In genomic region chr1:204992499-204992898, GRCh38 we compare ENCODE assay signal across 13 cellular contexts. TPM values are rescaled to one million over a fixed set of nuclear protein-coding genes. Genes with fewer than 3 reads are reported as not detected.
DNase-seq lines count a peak whose midpoint lies in the region; ATAC-seq, FAIRE-seq and TF ChIP-seq lines count a peak whose summit lies in the region.
"Had no signal": no experiment of that assay in that cellular context is flagged by ENCODE, and none has a peak within 500 bp of the region (broad histone marks: within the 10 kb centered on the region; RNA-seq: fewer than 3 reads in every experiment).

No MANE protein-coding gene starts in this region.

- TF ChIP-seq POLR2A in GM12878 (IDR thresholded peaks at IDR 0.05; ENCODE audit: low read depth, low read length) (no peak), transverse colon (IDR thresholded peaks at IDR 0.05) (no peak)

- TF ChIP-seq CTCF in GM12878 (IDR thresholded peaks at IDR 0.05 in 2 of 3, conservative IDR thresholded peaks at IDR 0.05 in 1 of 3; ENCODE audit: control insufficient read depth in 2 of 3, extremely low read depth in 1 of 3, insufficient read depth in 1 of 3, low read depth in 3 of 3, low read length in 3 of 3) (no peak), progenitor cell of endocrine pancreas (IDR thresholded peaks at IDR 0.05; ENCODE audit: unreplicated experiment) (no peak), transverse colon (IDR thresholded peaks at IDR 0.05) (no peak)

- no peaks in the 10 kb centered on the region for H4K20me1 ChIP-seq in GM12878 (ENCODE audit: control insufficient read depth, insufficient read depth)

- WGBS in GM12878 (ENCODE audit: insufficient coverage, insufficient replicate concordance, low lambda C conversion rate, missing lambda C conversion rate), result 13% methylated on average over 7 of the region's 7 CpGs
- 68% methylated on average over 7 of the region's 7 CpGs; no CpG with 5 or more reads in 1 of the 2 donors for WGBS in transverse colon (ENCODE audit: low coverage in 1 of 2), 2 donors

- TF ChIP-seq EP300 in GM12878 (IDR thresholded peaks at IDR 0.05; ENCODE audit: borderline replicate concordance in 1 of 2, control insufficient read depth in 1 of 2, low read depth in 2 of 2, low read length in 2 of 2), result no peak
- no peak for TF ChIP-seq EP300 in transverse colon (IDR thresholded peaks at IDR 0.05; ENCODE audit: low read depth)

- peak overlapping the region; percentile 52 for H2AFZ ChIP-seq in GM12878 (ENCODE audit: control insufficient read depth, low read depth, low read length)
- H2AFZ ChIP-seq: PC-9 had no signal

- DNase-seq in GF-D8 (lab: John Stamatoyannopoulos, UW), result peak; percentile 42
- DNase-seq in NOMO-1 treated with dmso at 0.1 percent for 144 hours (lab: John Stamatoyannopoulos, UW; ENCODE audit: unreplicated experiment), result peak; percentile 30
- no peak for DNase-seq in GM12878 (ENCODE audit: low read depth, low spot score)
- no peak for DNase-seq in progenitor cell of endocrine pancreas (ENCODE audit: low spot score, unreplicated experiment)
- DNase-seq in NCI-H748 treated with DMSO at 0.1 percent for 48 hours (lab: John Stamatoyannopoulos, UW), result no peak
- no peak for DNase-seq in NCI-H146 (lab: John Stamatoyannopoulos, UW)
- no peak for DNase-seq in transverse colon
- DNase-seq: DMS 273 treated with DMSO at 0.1 percent for 48 hours, PC-9, thyroid gland had no signal

- no peak overlapping the region for H3K9ac ChIP-seq in GM12878 (ENCODE audit: control insufficient read depth, insufficient read depth, low read length)

- BruUV-seq in GM12878 (replicated peaks; lab: Mats Ljungman, UMichigan), result no TSS peak

- peaks cover 44% of the 10 kb centered on the region for H3K27me3 Mint-ChIP-seq in progenitor cell of endocrine pancreas

- H3K4me1 Mint-ChIP-seq in progenitor cell of endocrine pancreas (ENCODE audit: low read depth), result peaks cover 11% of the 10 kb centered on the region

- H3K27me3 ChIP-seq in GM12878 (replicated peaks in 1 of 2; ENCODE audit: control insufficient read depth in 2 of 2, insufficient read depth in 2 of 2, low read length in 1 of 2), result peaks cover 0 to 4% of the 10 kb centered on the region in 2 experiments; a peak in 2 of 4 replicates
- no peaks in the 10 kb centered on the region for H3K27me3 ChIP-seq in transverse colon
- H3K27me3 ChIP-seq: thyroid gland had no signal

- no peaks in the 10 kb centered on the region for H3K79me2 ChIP-seq in GM12878 (ENCODE audit: control insufficient read depth, insufficient read depth, low read length)

- H3K9me3 Mint-ChIP-seq in progenitor cell of endocrine pancreas (ENCODE audit: low read depth), result no peaks in the 10 kb centered on the region
- H3K9me3 Mint-ChIP-seq: IgD-negative memory B cell had no signal

- H3K4me3 Mint-ChIP-seq in progenitor cell of endocrine pancreas (ENCODE audit: low read depth), result no peak overlapping the region

- no peak overlapping the region for H3K4me2 ChIP-seq in GM12878 (ENCODE audit: control insufficient read depth, insufficient read depth)
- H3K4me2 ChIP-seq: PC-9 had no signal

- no peak for FAIRE-seq in GM12878 (lab: Jason Lieb, UNC)

- POLR2A ChIA-PET in GM12878 (lab: Charles Lee), result interaction anchor here (0.8 to 1.2 kb wide), 2 partner anchors 29 to 259 kb away, joined by 3 read pairs; no protein-coding TSS in a partner anchor

- H3K9me3 ChIP-seq in GM12878 (replicated peaks; ENCODE audit: control insufficient read depth, insufficient read depth, low read length), result no peaks in the 10 kb centered on the region
- H3K9me3 ChIP-seq in transverse colon, result no peaks in the 10 kb centered on the region
- H3K9me3 ChIP-seq: thyroid gland had no signal

- RAD21 ChIA-PET in GM12878 (lab: Charles Lee; ENCODE audit: unreplicated experiment), result interaction anchor here (1.0 kb wide), 2 partner anchors 69 to 73 kb away, joined by 3 to 6 read pairs; no protein-coding TSS in a partner anchor

- H3K4me3 ChIP-seq in GM12878 (no peak overlapping the region), transverse colon (no peak overlapping the region)
- H3K4me3 ChIP-seq: PC-9, thyroid gland had no signal

- intact Hi-C loops in GM12878 (cut with micrococcal nuclease; ENCODE audit: unreplicated experiment) (no loop called here), transverse colon (cut with DNase I; ENCODE audit: low total_unique reads) (no loop called here)

- CTCF ChIA-PET in GM12878 (lab: Yijun Ruan, JAX), result interaction anchor here (0.8 to 7.9 kb wide), 6 partner anchors 16 to 262 kb away, joined by 3 to 151 read pairs (median 4); partner anchors contain the start of gene TMCC2

- H3K4me1 ChIP-seq in GM12878 (ENCODE audit: control insufficient read depth, insufficient read depth, low read length) (no peaks in the 10 kb centered on the region; the same call in 1 of the 2 replicates), transverse colon (no peaks in the 10 kb centered on the region)
- H3K4me1 ChIP-seq: thyroid gland had no signal

- H3K27ac ChIP-seq in GM12878 (ENCODE audit: control insufficient read depth, insufficient read depth), result no peak overlapping the region
- H3K27ac ChIP-seq in transverse colon, result no peak overlapping the region
- H3K27ac ChIP-seq: epithelial cell of prostate, PC-9, thyroid gland had no signal

- in situ Hi-C loops in GM12878 (cut with MboI), result no loop called here
- in situ Hi-C loops in transverse colon (cut with MboI; ENCODE audit: low pct_ligation_motif_present in 1 of 4, low pct_unique_long_range_greater_than_20kb in 1 of 4, low sequenced_read_pairs in 3 of 4), result no loop called here

- SMC1A ChIA-PET in GM12878 (lab: Charles Lee; ENCODE audit: uncharacterized antibody, unreplicated experiment), result interaction anchor here (2.3 kb wide), 1 partner anchor 69 kb away, joined by 10 read pairs; no protein-coding TSS in a partner anchor

- H3K36me3 Mint-ChIP-seq in progenitor cell of endocrine pancreas (ENCODE audit: insufficient read depth), result no peaks in the 10 kb centered on the region
- H3K36me3 Mint-ChIP-seq: IgD-negative memory B cell had no signal

- H3K36me3 ChIP-seq in GM12878 (ENCODE audit: control insufficient read depth in 2 of 2, insufficient read depth in 2 of 2, low read length in 1 of 2) (no peaks in the 10 kb centered on the region), transverse colon (no peaks in the 10 kb centered on the region)
- H3K36me3 ChIP-seq: thyroid gland had no signal

- peak overlapping the region; percentile 16 for H3K27ac Mint-ChIP-seq in progenitor cell of endocrine pancreas

- ATAC-seq in GM12878, result peak; percentile 10; the same call in 1 of the 3 replicates
- ATAC-seq in HG03045 (IDR thresholded peaks at IDR 0.05; ENCODE audit: unreplicated experiment), result no peak

- TF ChIP-seq RAD21 in GM12878 (IDR thresholded peaks at IDR 0.05; ENCODE audit: insufficient read depth, low read depth, low read length), result no peak

TF ChIP-seq in GM12878, 131 proteins besides CTCF, POLR2A, EP300 and RAD21:
- TF ChIP-seq SPI1 (IDR thresholded peaks at IDR 0.05; ENCODE audit: borderline replicate concordance, insufficient read depth, low read depth, low read length) (no peak), GATAD2B (conservative IDR thresholded peaks at IDR 0.05; ENCODE audit: low read depth) (no peak), ZNF687 (IDR thresholded peaks at IDR 0.05) (no peak), CREB1 (IDR thresholded peaks at IDR 0.05; ENCODE audit: low read depth) (0 out of 2 replicates have a peak, but pooled peaks have one; percentile 28)

RNA-seq across cellular contexts. Expression of gene CNTN2, which starts 50.5 kb away (rescaled TPM):
- not detected in 2 replicates for total RNA-seq in GM12878 (2013; cell fraction: nucleolus; rRNA removed)
- total RNA-seq in GM12878 (2014; rRNA removed) (not detected in 2 replicates), GM12878 (2014; rRNA removed; fragmentation: Illumina TruSeq; extraction: Trizol) (not detected in 2 replicates), GM12878 (2021) (not detected in 2 replicates), progenitor cell of endocrine pancreas (not detected in 2 replicates), transverse colon (1 to 10 TPM; 1.4 to 6.7 (median 1.8) TPM)
- not detected for polyA plus RNA-seq in GM12878 (2011; ENCODE audit: low read depth)
- polyA plus RNA-seq in GM12878 (2011; rRNA removed) (0.03 TPM in 1 of 2 replicates, not detected in the other), GM12878 (2014; fragmentation: Illumina TruSeq; extraction: Trizol) (not detected in 2 replicates), GM12878 (2014; fragmentation: Nextera tagmentation; extraction: Ambion mirVana) (not detected), GM12878 (2014; rRNA removed) (not detected in 2 replicates), GM12878 (2016; fragmentation: Nextera tagmentation; extraction: Ambion mirVana) (not detected)
- polyA plus RNA-seq in GM12878 (2011; cell fraction: cytosol; rRNA removed), result 0.01 TPM in 1 of 2 replicates, not detected in the other
- 0.06 and 0.10 TPM in 2 replicates for polyA plus RNA-seq in GM12878 (2011; cell fraction: nucleus; rRNA removed)
- 0.11 TPM in 1 of 2 replicates, not detected in the other for polyA plus RNA-seq in GM12878 (2012)
- 0.21 TPM in 1 of 2 replicates, not detected in the other for polyA minus RNA-seq in GM12878 (2011; rRNA and poly(A)+ RNA removed)
- not detected in 2 replicates for polyA minus RNA-seq in GM12878 (2011; cell fraction: cytosol; rRNA and poly(A)+ RNA removed)
- polyA minus RNA-seq in GM12878 (2011; cell fraction: nucleus; rRNA and poly(A)+ RNA removed), result 0.24 TPM in 1 of 2 replicates, not detected in the other
- total RNA-seq: PC-9 had no signal
- polyA plus RNA-seq: IgD-negative memory B cell had no signal

Comparison
In these comparisons a context has a peak if more than half of its experiments do, and no peak if none do; other contexts are left out.
1. DNase-seq: peak in GF-D8 (single experiment) and NOMO-1 treated with dmso at 0.1 percent for 144 hours (single experiment); none in GM12878 (single experiment), progenitor cell of endocrine pancreas (single experiment), NCI-H748 treated with DMSO at 0.1 percent for 48 hours (single experiment), NCI-H146 (single experiment) and transverse colon (single experiment).